14 cellular contexts compared by ENCODE assay signal in the genomic region with DNA sequence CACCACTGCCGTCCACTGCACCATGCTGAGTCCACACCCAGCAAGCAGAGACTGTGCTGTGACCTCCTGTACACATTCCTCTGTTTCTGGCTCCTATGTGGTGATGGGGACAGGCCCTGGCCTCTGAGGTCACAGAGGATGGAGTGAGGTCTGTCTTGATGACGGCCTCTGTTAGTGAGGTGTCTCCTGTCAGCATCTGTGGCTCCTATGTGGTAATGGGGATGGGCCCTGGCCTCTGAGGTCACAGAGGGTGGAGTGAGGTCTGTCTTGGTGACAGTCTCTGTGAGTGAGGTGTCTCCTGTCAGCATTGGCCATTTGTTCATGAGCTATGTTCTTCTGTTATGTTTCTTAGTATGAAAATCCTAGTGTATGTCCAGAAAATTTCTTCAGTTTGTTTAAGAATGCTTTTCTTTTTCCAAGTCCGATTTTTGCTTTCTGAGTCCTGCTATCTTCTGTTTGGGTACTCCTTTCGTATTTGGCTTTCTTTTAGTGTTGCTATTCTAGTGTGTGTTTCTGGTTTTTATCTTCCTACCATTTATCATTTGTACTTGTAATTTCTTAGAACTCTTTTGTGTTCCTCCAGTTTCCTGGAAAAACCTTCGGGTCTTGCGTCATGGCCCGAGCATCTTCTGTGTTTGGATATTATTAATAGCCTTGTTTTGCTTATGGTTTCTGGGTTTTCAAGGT. TPM values are rescaled to one million over a fixed set of nuclear protein-coding genes. Genes with fewer than 3 reads are reported as not detected.
A peak's percentile ranks its signal among the peaks of the same experiment; 100 is the strongest.
DNase-seq lines count a peak whose midpoint lies in the region; ATAC-seq and TF ChIP-seq lines count a peak whose summit lies in the region.
"Had no signal": no experiment of that assay in that cellular context is flagged by ENCODE, and none has a peak within 500 bp of the region (broad histone marks: within the 10 kb centered on the region; RNA-seq: fewer than 3 reads in every experiment).

No MANE protein-coding gene starts in this region.

- H3K36me3 Mint-ChIP-seq in CD8-positive, alpha-beta T cell = peaks cover 60% of the 10 kb centered on the region

- in situ Hi-C loops in Panc1 (cut with HindIII; ENCODE audit: low pct_unique_long_range_greater_than_20kb, low sequenced_read_pairs) = no loop called here

- H3K9me3 ChIP-seq in CD8-positive, alpha-beta T cell (ENCODE audit: low read length) = no peaks in the 10 kb centered on the region
- H3K9me3 ChIP-seq in Panc1 (ENCODE audit: control insufficient read depth, insufficient read depth, low read depth, low read length) = no peaks in the 10 kb centered on the region

- H3K4me3 Mint-ChIP-seq in CD8-positive, alpha-beta T cell = no peak overlapping the region
- H3K4me3 Mint-ChIP-seq: IgD-negative memory B cell had no signal

- peaks cover 14% of the 10 kb centered on the region for H3K36me3 ChIP-seq in CD8-positive, alpha-beta T cell (ENCODE audit: insufficient read depth, low read length)
- H3K36me3 ChIP-seq in Panc1 (ENCODE audit: control insufficient read depth, insufficient read depth, low read length) = no peaks in the 10 kb centered on the region

- ATAC-seq in CD8-positive, alpha-beta T cell = peak; percentile 48
- ATAC-seq in Panc1 = peak; percentile 43; the same call in 1 of the 2 replicates
- ATAC-seq in omental fat pad (ENCODE audit: low FRiP score) = peak; percentile 58
- no peak for ATAC-seq in GM21367 (IDR thresholded peaks at IDR 0.05; ENCODE audit: unreplicated experiment)
- no peak for ATAC-seq in GM19324 (IDR thresholded peaks at IDR 0.05; ENCODE audit: low FRiP score, unreplicated experiment)

- peak overlapping the region; percentile 27 for H3K27ac Mint-ChIP-seq in CD8-positive, alpha-beta T cell
- H3K27ac Mint-ChIP-seq: IgD-negative memory B cell had no signal

- intact Hi-C loops in CD8-positive, alpha-beta T cell (cut with DNase I, micrococcal nuclease) = no loop called here
- intact Hi-C loops in Panc1 (cut with micrococcal nuclease; ENCODE audit: unreplicated experiment) = no loop called here

- POLR2A ChIA-PET in CD8-positive, alpha-beta T cell (lab: Charles Lee) = no interaction called here
- POLR2A ChIA-PET in Panc1 (lab: Charles Lee) = no interaction called here

- H3K27me3 ChIP-seq in CD8-positive, alpha-beta T cell (ENCODE audit: insufficient read depth, low read length) = no peaks in the 10 kb centered on the region
- no peaks in the 10 kb centered on the region for H3K27me3 ChIP-seq in Panc1 (ENCODE audit: control insufficient read depth, insufficient read depth, low read length)

- H3K27me3 Mint-ChIP-seq in CD8-positive, alpha-beta T cell (ENCODE audit: low read depth) = no peaks in the 10 kb centered on the region
- H3K27me3 Mint-ChIP-seq: IgD-negative memory B cell had no signal

- BruUV-seq in Panc1 (replicated peaks; lab: Mats Ljungman, UMichigan) = no TSS peak

- TF ChIP-seq POLR2A in erythroblast (IDR thresholded peaks at IDR 0.05; ENCODE audit: low read length) = peak; percentile 88

- H3K9me3 Mint-ChIP-seq in CD8-positive, alpha-beta T cell = no peaks in the 10 kb centered on the region
- H3K9me3 Mint-ChIP-seq: IgD-negative memory B cell had no signal

- CTCF ChIA-PET in CD8-positive, alpha-beta T cell (lab: Charles Lee) = no interaction called here
- CTCF ChIA-PET in Panc1 (lab: Charles Lee) = no interaction called here

- no peak for DNase-seq in CD8-positive, alpha-beta T cell
- no peak for DNase-seq in Panc1 (ENCODE audit: low read depth, low spot score)
- DNase-seq in erythroblast (lab: John Stamatoyannopoulos, UW) = peak; percentile 50 to 56
- no peak for DNase-seq in omental fat pad (ENCODE audit: low spot score)
- DNase-seq in GM03348 (ENCODE audit: low spot score) = no peak
- no peak for DNase-seq in ecto neural progenitor cell (ENCODE audit: low spot score)
- DNase-seq: dermis blood vessel endothelial cell, HCEC 1CT, mesenchymal stem cell, NCI-H2107, T1000 had no signal

- H3K27ac ChIP-seq in CD8-positive, alpha-beta T cell (ENCODE audit: low read depth, low read length) = no peak overlapping the region
- H3K27ac ChIP-seq in Panc1 (ENCODE audit: low read length) = no peak overlapping the region

- no peak overlapping the region for H3K4me3 ChIP-seq in CD8-positive, alpha-beta T cell (ENCODE audit: low read depth, low read length)
- no peak overlapping the region for H3K4me3 ChIP-seq in Panc1 (ENCODE audit: low read depth in 2 of 2, low read length in 2 of 2)

- peaks cover 5% of the 10 kb centered on the region for H3K4me1 ChIP-seq in CD8-positive, alpha-beta T cell (ENCODE audit: insufficient read depth, low read length)
- peaks cover 5% of the 10 kb centered on the region for H3K4me1 ChIP-seq in Panc1 (ENCODE audit: control insufficient read depth, insufficient read depth, low read length)

- TF ChIP-seq CTCF in CD8-positive, alpha-beta T cell (IDR thresholded peaks at IDR 0.05) = no peak
- TF ChIP-seq CTCF in Panc1 (IDR thresholded peaks at IDR 0.05) (no peak), omental fat pad (IDR thresholded peaks at IDR 0.05) (no peak)

- peaks cover 33% of the 10 kb centered on the region for H3K4me1 Mint-ChIP-seq in CD8-positive, alpha-beta T cell (ENCODE audit: low read depth)

RNA-seq across cellular contexts. Expression of a gene that starts 13.4 kb away (rescaled TPM):
- 10 to 100 TPM; 11.0 to 13.8 TPM for total RNA-seq in CD8-positive, alpha-beta T cell
- total RNA-seq in Panc1 (2021; ENCODE audit: unreplicated experiment) (55.6 TPM), omental fat pad (10 to 100 TPM; 23.7 to 63.2 (median 31.2) TPM)
- 76.9 TPM for polyA plus RNA-seq in Panc1 (2012; ENCODE audit: insufficient read length)

RNA-seq across cellular contexts. Expression of a gene that starts 13.5 kb away (rescaled TPM):
- total RNA-seq in CD8-positive, alpha-beta T cell = 1 to 10 TPM; 7.4 to 9.5 TPM
- total RNA-seq in Panc1 (2021; ENCODE audit: unreplicated experiment) (27.7 TPM), omental fat pad (10 to 100 TPM; 22.7 to 33.9 (median 25.1) TPM)
- 34.7 TPM for polyA plus RNA-seq in Panc1 (2012; ENCODE audit: insufficient read length)

Comparison
In these comparisons a context has a peak if more than half of its experiments do, and no peak if none do; other contexts are left out.
1. ATAC-seq: peak in CD8-positive, alpha-beta T cell (single experiment), Panc1 (single experiment) and omental fat pad (single experiment); none in GM21367 (single experiment) and GM19324 (single experiment).
2. DNase-seq: peak in erythroblast (2 of 2); none in CD8-positive, alpha-beta T cell (0 of 7), Panc1 (single experiment), omental fat pad (single experiment), GM03348 (single experiment) and ecto neural progenitor cell (single experiment).